In genomic region chr10:6292741-6293151, GRCh38 we compare ENCODE assay signal across 17 cellular contexts.
DNase-seq lines count a peak whose midpoint lies in the region; ATAC-seq, FAIRE-seq and TF ChIP-seq lines count a peak whose summit lies in the region.
"Had no signal": no experiment of that assay in that cellular context is flagged by ENCODE, and none has a peak within 500 bp of the region (broad histone marks: within the 10 kb centered on the region; RNA-seq: fewer than 3 reads in every experiment).

No MANE protein-coding gene starts in this region.

- no peak overlapping the region for H3K4me3 Mint-ChIP-seq in activated T-cell treated with anti-CD3 and anti-CD28 coated beads, Interleukin-2, amount 50 U/mL, for 24 hours

- WGBS in pancreas, 2 donors = 84% methylated on average over 7 of the region's 7 CpGs

- H3K36me3 ChIP-seq in uterus (no peaks in the 10 kb centered on the region), pancreas (no peaks in the 10 kb centered on the region)
- H3K36me3 ChIP-seq: left ventricle myocardium inferior, prostate gland had no signal

- H3K27ac ChIP-seq in uterus = no peak overlapping the region
- H3K27ac ChIP-seq in pancreas = no peak overlapping the region
- H3K27ac ChIP-seq: left ventricle myocardium inferior, prostate gland had no signal

- H3K9me3 ChIP-seq in uterus (no peaks in the 10 kb centered on the region), pancreas (no peaks in the 10 kb centered on the region)
- H3K9me3 ChIP-seq: left ventricle myocardium inferior, prostate gland had no signal

- no peaks in the 10 kb centered on the region for H3K27me3 Mint-ChIP-seq in activated T-cell treated with anti-CD3 and anti-CD28 coated beads, Interleukin-2, amount 50 U/mL, for 24 hours

- H3K4me3 ChIP-seq in uterus (no peak overlapping the region), pancreas (no peak overlapping the region)
- H3K4me3 ChIP-seq: left ventricle myocardium inferior, prostate gland had no signal

- H3K4me1 ChIP-seq in uterus = no peaks in the 10 kb centered on the region
- H3K4me1 ChIP-seq in pancreas = peaks cover 0 to under 1% (median 0%) of the 10 kb centered on the region in 3 donors
- H3K4me1 ChIP-seq: prostate gland had no signal

- TF ChIP-seq CTCF in uterus (IDR thresholded peaks at IDR 0.05) = no peak
- TF ChIP-seq CTCF in pancreas (IDR thresholded peaks at IDR 0.05) = no peak

- peaks cover 7% of the 10 kb centered on the region for H3K9me3 Mint-ChIP-seq in activated T-cell treated with anti-CD3 and anti-CD28 coated beads, Interleukin-2, amount 50 U/mL, for 24 hours

- H3K4me1 Mint-ChIP-seq in activated T-cell treated with anti-CD3 and anti-CD28 coated beads, Interleukin-2, amount 50 U/mL, for 24 hours (ENCODE audit: low read depth) = peaks cover 54% of the 10 kb centered on the region

- no peak for FAIRE-seq in pancreas (lab: Jason Lieb, UNC)
- FAIRE-seq: H54 had no signal

- TF ChIP-seq POLR2A in uterus (IDR thresholded peaks at IDR 0.05) = no peak

- ATAC-seq in sciatic nerve (peak; percentile 26), pancreas (no peak)

- no peaks in the 10 kb centered on the region for H3K27me3 ChIP-seq in uterus
- no peaks in the 10 kb centered on the region for H3K27me3 ChIP-seq in pancreas

- H3K27ac Mint-ChIP-seq in activated T-cell treated with anti-CD3 and anti-CD28 coated beads, Interleukin-2, amount 50 U/mL, for 24 hours = peak overlapping the region; percentile 79

- intact Hi-C loops in sciatic nerve (cut with DNase I) (no loop called here), uterus (cut with DNase I; ENCODE audit: low total_unique reads) (no loop called here), pancreas (cut with DNase I) (no loop called here)

- no peak for DNase-seq in activated T-cell treated with anti-CD3 and anti-CD28 coated beads, Interleukin-2, amount 50 U/mL, for 24 hours
- no peak for DNase-seq in activated T-cell treated with anti-CD3 and anti-CD28 coated beads, Interleukin-2, amount 50 U/mL, for 1 hour
- DNase-seq in NOMO-1 treated with DMSO at 0.1 percent for 48 hours (lab: John Stamatoyannopoulos, UW; ENCODE audit: unreplicated experiment) (peak; percentile 43), dermis blood vessel endothelial cell (peak; percentile 21), sciatic nerve (ENCODE audit: low spot score) (no peak), uterus (no peak), pancreas (no peak), NCI-H1694 treated with DMSO at 0.1 percent for 48 hours (lab: John Stamatoyannopoulos, UW) (no peak)
- DNase-seq: activated CD4-positive, alpha-beta T cell treated with anti-CD3 and anti-CD28 coated beads, Interleukin-2, amount 50 U/mL, for 48 hours; DMS 273 treated with DMSO at 0.1 percent for 48 hours; effector CD8-positive, alpha-beta T cell; left ventricle myocardium inferior; MM.1S; NCI-H2029 treated with DMSO at 0.1 percent for 48 hours; Right ventricle myocardium superior had no signal

- H3K36me3 Mint-ChIP-seq in activated T-cell treated with anti-CD3 and anti-CD28 coated beads, Interleukin-2, amount 50 U/mL, for 24 hours (ENCODE audit: low read depth) = peaks cover 6% of the 10 kb centered on the region

Comparison
In these comparisons a context has a peak if more than half of its experiments do, and no peak if none do; other contexts are left out.
1. DNase-seq: peak in NOMO-1 treated with DMSO at 0.1 percent for 48 hours (single experiment) and dermis blood vessel endothelial cell (single experiment); none in activated T-cell treated with anti-CD3 and anti-CD28 coated beads, Interleukin-2, amount 50 U/mL, for 24 hours (single experiment), activated T-cell treated with anti-CD3 and anti-CD28 coated beads, Interleukin-2, amount 50 U/mL, for 1 hour (single experiment), sciatic nerve (single experiment), uterus (0 of 2), pancreas (0 of 6) and NCI-H1694 treated with DMSO at 0.1 percent for 48 hours (single experiment).